ENCODE assay signal across 22 cellular contexts in genomic region chr6:159483259-159483658, GRCh38.
"Had no signal": no experiment of that assay in that cellular context is flagged by ENCODE, and none has a peak within 500 bp of the region (broad histone marks: within the 10 kb centered on the region; RNA-seq: fewer than 3 reads in every experiment).

No MANE protein-coding gene starts in this region.

- H3K4me3 ChIP-seq: colonic mucosa, psoas muscle, right lobe of liver, stomach, thoracic aorta, transverse colon had no signal

- H3K4me1 Mint-ChIP-seq: endodermal cell; naive thymus-derived CD8-positive, alpha-beta T cell had no signal

- ATAC-seq: foreskin keratinocyte; left colon; naive thymus-derived CD8-positive, alpha-beta T cell; psoas muscle; right lobe of liver had no signal

- H3K27me3 ChIP-seq: colonic mucosa, neutrophil, right lobe of liver, stomach, transverse colon had no signal

- FAIRE-seq: endothelial cell of umbilical vein had no signal

- H3K36me3 Mint-ChIP-seq: naive thymus-derived CD8-positive, alpha-beta T cell had no signal

- DNase-seq: colonic mucosa; effector CD4-positive, alpha-beta T cell; endodermal cell; erythroblast; foreskin keratinocyte; head of caudate nucleus; hippocampal formation; left colon; mesendoderm; naive thymus-derived CD8-positive, alpha-beta T cell; psoas muscle; retina; right lobe of liver; stimulated activated CD4-positive, alpha-beta T cell treated with anti-CD3 and anti-CD28 coated beads, Interleukin-2, amount 100 ng/mL, for 24 hours; stimulated activated CD4-positive, alpha-beta T cell treated with anti-CD3 and anti-CD28 coated beads, Interleukin-4, amount 100 ng/mL, for 4 hours; stimulated activated naive CD4-positive, alpha-beta T cell; stomach; substantia nigra; transverse colon had no signal

- H3K27ac ChIP-seq: colonic mucosa, foreskin keratinocyte, neutrophil, psoas muscle, right lobe of liver, stomach, transverse colon had no signal

- H3K9me3 ChIP-seq: colonic mucosa, neutrophil, psoas muscle, right lobe of liver, stomach, thoracic aorta, transverse colon had no signal

- H3K27ac Mint-ChIP-seq: endodermal cell; naive thymus-derived CD8-positive, alpha-beta T cell had no signal

- H3K4me1 ChIP-seq: colonic mucosa, foreskin keratinocyte, psoas muscle, right lobe of liver, stomach, transverse colon had no signal

- H3K36me3 ChIP-seq: colonic mucosa, neutrophil, right lobe of liver, stomach, thoracic aorta, transverse colon had no signal

- H3K4me3 Mint-ChIP-seq: endodermal cell; naive thymus-derived CD8-positive, alpha-beta T cell had no signal
